8 cellular contexts compared by ENCODE assay signal in genomic region chr6:7311920-7312615, GRCh38. TPM values are rescaled to one million over a fixed set of nuclear protein-coding genes. Genes with fewer than 3 reads are reported as not detected.
DNase-seq lines count a peak whose midpoint lies in the region; ATAC-seq and TF ChIP-seq lines count a peak whose summit lies in the region.

No MANE protein-coding gene starts in this region.

- H3K27me3 ChIP-seq in MG63 (no peaks in the 10 kb centered on the region), kidney epithelial cell (ENCODE audit: control insufficient read depth, insufficient read depth, low read length) (no peaks in the 10 kb centered on the region), subcutaneous abdominal adipose tissue (ENCODE audit: control insufficient read depth in 5 of 5, insufficient read depth in 4 of 5, low read length in 5 of 5) (no peaks in the 10 kb centered on the region)

- no peak for TF ChIP-seq CTCF in astrocyte of the cerebellum (IDR thresholded peaks at IDR 0.05; ENCODE audit: low read depth, low read length, missing control alignments)
- no peak for TF ChIP-seq CTCF in kidney epithelial cell (IDR thresholded peaks at IDR 0.05; ENCODE audit: insufficient read depth, low read length, poor library complexity, severe bottlenecking)

- H3K4me3 ChIP-seq in MG63 (peak overlapping the region; percentile 83), astrocyte of the cerebellum (ENCODE audit: low read depth, low read length) (peak overlapping the region; percentile 93), kidney epithelial cell (ENCODE audit: low read depth, low read length) (peak overlapping the region; percentile 85), subcutaneous abdominal adipose tissue (ENCODE audit: low read depth in 1 of 5, low read length in 5 of 5) (peak overlapping the region; percentile 90 to 97 (median 95))

- ATAC-seq in HG02763 (IDR thresholded peaks at IDR 0.05; ENCODE audit: unreplicated experiment): no peak

- H3K9me3 ChIP-seq in MG63 (no peaks in the 10 kb centered on the region; the same call in 1 of the 2 replicates), subcutaneous abdominal adipose tissue (ENCODE audit: control insufficient read depth in 5 of 5, low read length in 5 of 5) (no peaks in the 10 kb centered on the region)

- in situ Hi-C loops in astrocyte of the cerebellum (cut with HindIII; ENCODE audit: low sequenced_read_pairs): no loop called here

- H3K4me1 ChIP-seq in subcutaneous abdominal adipose tissue (ENCODE audit: control insufficient read depth in 5 of 5, insufficient read depth in 5 of 5, low read length in 5 of 5): peaks cover 5 to 39% (median 24%) of the 10 kb centered on the region in 5 donors

- peak; percentile 32 for DNase-seq in NOMO-1 treated with DMSO at 0.1 percent for 48 hours (lab: John Stamatoyannopoulos, UW; ENCODE audit: unreplicated experiment)
- DNase-seq in NOMO-1 treated with dmso at 0.1 percent for 144 hours (lab: John Stamatoyannopoulos, UW; ENCODE audit: unreplicated experiment): no peak
- no peak for DNase-seq in MG63
- DNase-seq in astrocyte of the cerebellum (ENCODE audit: low read depth): peak; percentile 6
- no peak for DNase-seq in kidney epithelial cell (ENCODE audit: low read depth)
- no peak for DNase-seq in NCI-H1694 treated with DMSO at 0.1 percent for 48 hours (lab: John Stamatoyannopoulos, UW)

- peak overlapping the region; percentile 90 for H3K27ac ChIP-seq in subcutaneous abdominal adipose tissue (ENCODE audit: low read depth, low read length)

- H3K36me3 ChIP-seq in MG63 (peaks cover 43% of the 10 kb centered on the region), kidney epithelial cell (ENCODE audit: control insufficient read depth, insufficient read depth, low read length) (no peaks in the 10 kb centered on the region), subcutaneous abdominal adipose tissue (ENCODE audit: control insufficient read depth in 5 of 5, insufficient read depth in 5 of 5, low read length in 5 of 5) (peaks cover 17 to 24% (median 21%) of the 10 kb centered on the region in 5 donors)

- H3K9ac ChIP-seq in subcutaneous abdominal adipose tissue (ENCODE audit: low read length in 5 of 5): peak overlapping the region; percentile 72 to 95 (median 93)

RNA-seq across cellular contexts. Expression of gene SSR1, which starts 0.9 kb away (rescaled TPM):
- total RNA-seq in MG63 (2014; rRNA removed; shearing (Covaris generic); ENCODE audit: low replicate concordance): 170 and 187 TPM in 2 replicates
- 105 and 115 TPM in 2 replicates for total RNA-seq in kidney epithelial cell

Comparison
In these comparisons a context has a peak if more than half of its experiments do, and no peak if none do; other contexts are left out.
1. DNase-seq: peak in NOMO-1 treated with DMSO at 0.1 percent for 48 hours (single experiment) and astrocyte of the cerebellum (single experiment); none in NOMO-1 treated with dmso at 0.1 percent for 144 hours (single experiment), MG63 (single experiment), kidney epithelial cell (single experiment) and NCI-H1694 treated with DMSO at 0.1 percent for 48 hours (single experiment).
2. Peak in every context shown above with its lines, with median percentiles within 50 percentile points of each other: H3K4me3 ChIP-seq.